ENCODE assay signal across 33 cellular contexts in the genomic region with DNA sequence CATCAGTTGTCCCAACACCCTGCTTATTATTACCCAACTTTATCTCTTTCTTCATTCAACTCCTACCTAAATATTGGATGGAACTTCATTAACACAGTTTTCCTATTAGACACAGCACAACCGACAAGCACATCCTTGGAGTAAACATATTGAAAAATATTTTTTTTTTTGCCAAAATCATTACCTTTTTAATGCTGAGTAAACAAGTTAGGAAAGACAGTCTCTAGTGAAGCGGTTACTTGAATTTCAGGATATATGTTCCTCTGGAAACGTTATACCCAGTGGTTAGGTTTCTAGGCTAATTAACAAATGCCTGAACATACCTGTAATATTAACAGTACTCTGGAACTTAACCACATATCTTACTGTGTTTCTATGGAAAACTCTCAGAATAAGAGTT.
"Had no signal": no experiment of that assay in that cellular context is flagged by ENCODE, and none has a peak within 500 bp of the region (broad histone marks: within the 10 kb centered on the region; RNA-seq: fewer than 3 reads in every experiment).

No MANE protein-coding gene starts in this region.

- H3K4me1 ChIP-seq: ascending aorta, breast epithelium, colonic mucosa, esophagus squamous epithelium had no signal

- DNase-seq: activated B cell treated with CpG ODN at 0.5 μM for 24 hours; activated CD4-positive, alpha-beta memory T cell treated with anti-CD3 and anti-CD28 coated beads for 36 hours; activated CD4-positive, alpha-beta T cell treated with anti-CD3 and anti-CD28 coated beads for 36 hours; activated CD4-positive, alpha-beta T cell treated with anti-CD3 and anti-CD28 coated beads, Interleukin-2, amount 10 ng/mL, durations not matched to agents 24 days and 14 days; activated CD8-positive, alpha-beta memory T cell treated with anti-CD3 and anti-CD28 coated beads, Interleukin-2, amount 10 ng/mL, durations not matched to agents 7 days and 5 days; activated CD8-positive, alpha-beta memory T cell treated with anti-CD3 and anti-CD28 coated beads, Interleukin-2, amount 50 U/mL, for 4 hours; activated CD8-positive, alpha-beta T cell treated with anti-CD3 and anti-CD28 coated beads, Interleukin-2, amount 10 ng/mL, durations not matched to agents 7 days and 5 days; activated effector memory CD4-positive, alpha-beta T cell treated with anti-CD3 and anti-CD28 coated beads, Interleukin-2, amount 50 U/mL, for 16 hours; activated naive CD4-positive, alpha-beta T cell treated with anti-CD3 and anti-CD28 coated beads, Interleukin-2, amount 10 ng/mL, durations not matched to agents 7 days and 5 days; activated naive CD8-positive, alpha-beta T cell treated with anti-CD3 and anti-CD28 coated beads, Interleukin-2, amount 10 ng/mL, durations not matched to agents 7 days and 5 days; activated T-cell treated with anti-CD3 and anti-CD28 coated beads, Interleukin-2, amount 50 U/mL, for 24 hours; central memory CD4-positive, alpha-beta T cell; cerebellar nuclear complex; colonic mucosa; effector CD8-positive, alpha-beta T cell; esophagus squamous epithelium; foreskin melanocyte; SW 1271; T-cell; T1000; WERI-Rb-1 had no signal

- FAIRE-seq: endometrium, endothelial cell of umbilical vein had no signal

- H3K27ac Mint-ChIP-seq: activated B cell treated with CpG ODN at 0.5 μM for 24 hours; activated CD4-positive, alpha-beta memory T cell treated with anti-CD3 and anti-CD28 coated beads for 36 hours; activated CD4-positive, alpha-beta T cell treated with anti-CD3 and anti-CD28 coated beads for 36 hours; activated CD4-positive, alpha-beta T cell treated with anti-CD3 and anti-CD28 coated beads, Interleukin-2, amount 10 ng/mL, durations not matched to agents 24 days and 14 days; activated CD8-positive, alpha-beta memory T cell treated with anti-CD3 and anti-CD28 coated beads, Interleukin-2, amount 10 ng/mL, durations not matched to agents 7 days and 5 days; activated CD8-positive, alpha-beta T cell treated with anti-CD3 and anti-CD28 coated beads, Interleukin-2, amount 10 ng/mL, durations not matched to agents 7 days and 5 days; activated naive CD4-positive, alpha-beta T cell treated with anti-CD3 and anti-CD28 coated beads, Interleukin-2, amount 10 ng/mL, durations not matched to agents 7 days and 5 days; activated naive CD8-positive, alpha-beta T cell treated with anti-CD3 and anti-CD28 coated beads, Interleukin-2, amount 10 ng/mL, durations not matched to agents 7 days and 5 days; activated T-cell treated with anti-CD3 and anti-CD28 coated beads, Interleukin-2, amount 50 U/mL, for 24 hours; activated T-helper 17 cell treated with anti-CD3 and anti-CD28 coated beads, Interleukin-2, amount 50 U/mL, for 72 hours; brain; T-cell; T-helper 1 cell treated with Interleukin-12 subunit alpha and Interleukin-12 subunit beta and Interleukin-4 antibody, amounts not matched to agents 30 μg/mL and 1 μg/mL, for 36 hours; T-helper 2 cell treated with Interferon-gamma antibody and Interleukin-4, amounts not matched to agents 5 μg/mL and 100 μg/mL, for 36 hours had no signal

- H3K36me3 ChIP-seq: ascending aorta, breast epithelium, cardiac muscle cell, colonic mucosa, gastroesophageal sphincter, WERI-Rb-1 had no signal

- H3K9me3 ChIP-seq: ascending aorta, breast epithelium, colonic mucosa, esophagus squamous epithelium, gastroesophageal sphincter had no signal

- ATAC-seq: activated CD4-positive, alpha-beta T cell treated with anti-CD3 and anti-CD28 coated beads for 36 hours; activated CD4-positive, CD25-positive, alpha-beta regulatory T cell treated with anti-CD3 and anti-CD28 coated beads, Interleukin-2, amount 50 U/mL, for 24 hours; activated CD8-positive, alpha-beta memory T cell treated with anti-CD3 and anti-CD28 coated beads, Interleukin-2, amount 10 ng/mL, durations not matched to agents 7 days and 5 days; activated CD8-positive, alpha-beta T cell treated with anti-CD3 and anti-CD28 coated beads, Interleukin-2, amount 10 ng/mL, durations not matched to agents 7 days and 5 days; activated T-helper 17 cell treated with anti-CD3 and anti-CD28 coated beads, Interleukin-2, amount 50 U/mL, for 72 hours; gastroesophageal sphincter; T-cell had no signal

- H3K9me3 Mint-ChIP-seq: activated B cell treated with CpG ODN at 0.5 μM for 24 hours; activated CD4-positive, alpha-beta memory T cell treated with anti-CD3 and anti-CD28 coated beads for 36 hours; activated CD4-positive, alpha-beta T cell treated with anti-CD3 and anti-CD28 coated beads, Interleukin-2, amount 10 ng/mL, durations not matched to agents 24 days and 14 days; activated naive CD4-positive, alpha-beta T cell treated with anti-CD3 and anti-CD28 coated beads, Interleukin-2, amount 10 ng/mL, durations not matched to agents 7 days and 5 days; activated T-cell treated with anti-CD3 and anti-CD28 coated beads, Interleukin-2, amount 50 U/mL, for 24 hours; activated T-helper 17 cell treated with anti-CD3 and anti-CD28 coated beads, Interleukin-2, amount 50 U/mL, for 72 hours; T-cell; T-helper 1 cell treated with Interleukin-12 subunit alpha and Interleukin-12 subunit beta and Interleukin-4 antibody, amounts not matched to agents 30 μg/mL and 1 μg/mL, for 36 hours had no signal

- H3K4me3 Mint-ChIP-seq: activated B cell treated with CpG ODN at 0.5 μM for 24 hours; activated CD4-positive, alpha-beta memory T cell treated with anti-CD3 and anti-CD28 coated beads for 36 hours; activated CD4-positive, alpha-beta T cell treated with anti-CD3 and anti-CD28 coated beads for 36 hours; activated CD4-positive, alpha-beta T cell treated with anti-CD3 and anti-CD28 coated beads, Interleukin-2, amount 10 ng/mL, durations not matched to agents 24 days and 14 days; activated CD8-positive, alpha-beta memory T cell treated with anti-CD3 and anti-CD28 coated beads, Interleukin-2, amount 10 ng/mL, durations not matched to agents 7 days and 5 days; activated CD8-positive, alpha-beta T cell treated with anti-CD3 and anti-CD28 coated beads, Interleukin-2, amount 10 ng/mL, durations not matched to agents 7 days and 5 days; activated naive CD4-positive, alpha-beta T cell treated with anti-CD3 and anti-CD28 coated beads, Interleukin-2, amount 10 ng/mL, durations not matched to agents 7 days and 5 days; activated naive CD8-positive, alpha-beta T cell treated with anti-CD3 and anti-CD28 coated beads, Interleukin-2, amount 10 ng/mL, durations not matched to agents 7 days and 5 days; activated T-cell treated with anti-CD3 and anti-CD28 coated beads, Interleukin-2, amount 50 U/mL, for 24 hours; activated T-helper 17 cell treated with anti-CD3 and anti-CD28 coated beads, Interleukin-2, amount 50 U/mL, for 72 hours; brain; T-cell; T-helper 1 cell treated with Interleukin-12 subunit alpha and Interleukin-12 subunit beta and Interleukin-4 antibody, amounts not matched to agents 30 μg/mL and 1 μg/mL, for 36 hours; T-helper 2 cell treated with Interferon-gamma antibody and Interleukin-4, amounts not matched to agents 5 μg/mL and 100 μg/mL, for 36 hours had no signal

- H3K27me3 ChIP-seq: ascending aorta, breast epithelium, cardiac muscle cell, colonic mucosa, esophagus squamous epithelium, gastroesophageal sphincter had no signal

- H3K27ac ChIP-seq: ascending aorta, breast epithelium, cardiac muscle cell, colonic mucosa, epithelial cell of prostate, esophagus squamous epithelium, gastroesophageal sphincter, WERI-Rb-1 had no signal

- H3K4me3 ChIP-seq: ascending aorta, breast epithelium, cardiac muscle cell, colonic mucosa, esophagus squamous epithelium, gastroesophageal sphincter had no signal

- H3K4me1 Mint-ChIP-seq: activated CD8-positive, alpha-beta memory T cell treated with anti-CD3 and anti-CD28 coated beads, Interleukin-2, amount 10 ng/mL, durations not matched to agents 7 days and 5 days had no signal

- H3K27me3 Mint-ChIP-seq: activated B cell treated with CpG ODN at 0.5 μM for 24 hours; activated CD4-positive, alpha-beta memory T cell treated with anti-CD3 and anti-CD28 coated beads for 36 hours; activated CD4-positive, alpha-beta T cell treated with anti-CD3 and anti-CD28 coated beads for 36 hours; activated CD4-positive, alpha-beta T cell treated with anti-CD3 and anti-CD28 coated beads, Interleukin-2, amount 10 ng/mL, durations not matched to agents 24 days and 14 days; activated CD8-positive, alpha-beta memory T cell treated with anti-CD3 and anti-CD28 coated beads, Interleukin-2, amount 10 ng/mL, durations not matched to agents 7 days and 5 days; activated naive CD4-positive, alpha-beta T cell treated with anti-CD3 and anti-CD28 coated beads, Interleukin-2, amount 10 ng/mL, durations not matched to agents 7 days and 5 days; activated naive CD8-positive, alpha-beta T cell treated with anti-CD3 and anti-CD28 coated beads, Interleukin-2, amount 10 ng/mL, durations not matched to agents 7 days and 5 days; activated T-cell treated with anti-CD3 and anti-CD28 coated beads, Interleukin-2, amount 50 U/mL, for 24 hours; activated T-helper 17 cell treated with anti-CD3 and anti-CD28 coated beads, Interleukin-2, amount 50 U/mL, for 72 hours; brain; T-cell had no signal
